Comparison of ENCODE assay signal across 23 cellular contexts in the genomic region with DNA sequence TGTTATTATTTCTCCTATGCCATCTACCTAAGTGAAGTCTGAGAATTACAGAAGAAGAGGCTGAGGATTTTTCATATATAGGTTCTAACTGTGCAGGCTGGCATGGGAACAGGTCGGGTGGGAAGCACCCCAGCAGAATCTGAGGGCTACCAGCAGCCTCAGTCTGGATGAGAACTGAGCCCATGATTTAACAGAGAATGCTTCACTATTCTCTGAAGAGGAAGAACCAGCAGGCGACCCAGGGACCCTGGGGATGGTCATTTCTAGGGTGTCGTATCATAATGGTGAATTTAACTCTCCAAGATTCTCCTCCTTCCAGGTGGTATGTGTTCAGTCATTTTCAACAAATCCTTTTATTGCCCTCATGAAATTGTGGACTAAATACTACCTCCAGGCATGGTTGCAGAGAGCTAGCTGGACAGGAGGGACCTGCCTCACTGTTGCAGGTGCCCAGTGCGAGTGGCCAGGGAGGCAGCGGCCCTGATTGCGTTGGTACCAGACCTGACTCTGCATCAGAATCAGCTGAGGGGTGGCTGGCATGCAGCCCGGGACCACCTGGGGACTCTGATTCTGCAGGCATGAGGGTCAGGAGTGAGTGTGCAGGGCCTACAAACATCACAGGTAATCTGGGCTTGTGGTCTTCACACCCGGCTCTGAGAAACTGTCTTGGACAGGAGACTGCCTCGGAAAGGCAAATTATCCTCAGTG.
A peak's percentile ranks its signal among the peaks of the same experiment; 100 is the strongest.
DNase-seq lines count a peak whose midpoint lies in the region; ATAC-seq and TF ChIP-seq lines count a peak whose summit lies in the region.
"Had no signal": no experiment of that assay in that cellular context is flagged by ENCODE, and none has a peak within 500 bp of the region (broad histone marks: within the 10 kb centered on the region; RNA-seq: fewer than 3 reads in every experiment).

No MANE protein-coding gene starts in this region.

- H3K9me3 ChIP-seq in GM23248 (ENCODE audit: low read depth) (no peaks in the 10 kb centered on the region), Karpas-422 (ENCODE audit: low read length) (no peaks in the 10 kb centered on the region), fibroblast of lung (ENCODE audit: control insufficient read depth, insufficient read depth, low read depth, low read length) (no peaks in the 10 kb centered on the region)

- peaks cover 5% of the 10 kb centered on the region for H3K4me1 Mint-ChIP-seq in osteocyte (ENCODE audit: unreplicated experiment)

- POLR2A ChIA-PET in HEK293T (lab: Yijun Ruan, JAX): no interaction called here

- H3K4me2 ChIP-seq in GM23248 (ENCODE audit: unreplicated experiment): peak overlapping the region; percentile 27
- no peak overlapping the region for H3K4me2 ChIP-seq in Karpas-422 (ENCODE audit: low read depth, low read length, poor library complexity, severe bottlenecking)
- no peak overlapping the region for H3K4me2 ChIP-seq in fibroblast of lung (ENCODE audit: extremely low read depth, insufficient read depth, low read length)
- H3K4me2 ChIP-seq: BLaER1 treated with 17β-estradiol and CSF1 and Interleukin-3, amounts not matched to agents 10 nM and 100 nM; KMS-11 had no signal

- H3K9me3 Mint-ChIP-seq in osteocyte (ENCODE audit: unreplicated experiment): no peaks in the 10 kb centered on the region
- H3K9me3 Mint-ChIP-seq: CD4-positive, alpha-beta T cell had no signal

- H3K36me3 ChIP-seq in GM23248 (ENCODE audit: low read depth): no peaks in the 10 kb centered on the region
- no peaks in the 10 kb centered on the region for H3K36me3 ChIP-seq in Karpas-422 (ENCODE audit: insufficient read depth, low read length)
- H3K36me3 ChIP-seq in fibroblast of lung (ENCODE audit: control insufficient read depth, insufficient read depth, low read length): no peaks in the 10 kb centered on the region
- H3K36me3 ChIP-seq: BLaER1 treated with 17β-estradiol and CSF1 and Interleukin-3, amounts not matched to agents 10 nM and 100 nM had no signal

- 85 to 88% methylated on average over 9 of the region's 9 CpGs for WGBS in GM23248 (ENCODE audit: low coverage in 1 of 2, low lambda C conversion rate in 2 of 2, missing lambda C conversion rate in 2 of 2), 2 experiments

- H3K79me2 ChIP-seq in GM23248 (ENCODE audit: insufficient read depth) (no peaks in the 10 kb centered on the region), Karpas-422 (ENCODE audit: low read length) (no peaks in the 10 kb centered on the region), fibroblast of lung (ENCODE audit: control insufficient read depth, insufficient read depth, low read length) (no peaks in the 10 kb centered on the region)

- in situ Hi-C loops in GM23248 (cut with MboI): no loop called here

- peaks cover 12% of the 10 kb centered on the region for H3F3A ChIP-seq in GM23248 (ENCODE audit: insufficient read depth)

- H3K27ac ChIP-seq in GM23248 (peak overlapping the region; percentile 51), Karpas-422 (ENCODE audit: low read length) (no peak overlapping the region), fibroblast of lung (ENCODE audit: insufficient read depth, low read length) (peak overlapping the region; percentile 10)
- H3K27ac ChIP-seq: BLaER1 treated with 17β-estradiol and CSF1 and Interleukin-3, amounts not matched to agents 10 nM and 100 nM; KMS-11; RWPE1; SK-N-MC had no signal

- H3K36me3 Mint-ChIP-seq in osteocyte (ENCODE audit: unreplicated experiment): no peaks in the 10 kb centered on the region

- H3K9ac ChIP-seq in GM23248: no peak overlapping the region
- H3K9ac ChIP-seq in Karpas-422 (ENCODE audit: low read length): no peak overlapping the region
- H3K9ac ChIP-seq in fibroblast of lung (ENCODE audit: insufficient read depth, low read length): no peak overlapping the region
- H3K9ac ChIP-seq: BLaER1 treated with 17β-estradiol and CSF1 and Interleukin-3, amounts not matched to agents 10 nM and 100 nM; KMS-11 had no signal

- H2AFZ ChIP-seq in GM23248 (no peak overlapping the region), Karpas-422 (ENCODE audit: low read length) (no peak overlapping the region), fibroblast of lung (ENCODE audit: low read length) (no peak overlapping the region)

- CTCF ChIA-PET in HEK293T (lab: Yijun Ruan, JAX): no interaction called here

- DNase-seq in GM23248: no peak
- peak; percentile 6 for DNase-seq in Karpas-422
- no peak for DNase-seq in fibroblast of lung (ENCODE audit: low read depth in 2 of 2)
- DNase-seq in osteocyte (ENCODE audit: extremely low spot score, unreplicated experiment): peak; percentile 76
- DNase-seq in HEK293T (ENCODE audit: extremely low spot score): no peak
- DNase-seq: AML-193; CD4-positive, alpha-beta T cell; DMS53; NCI-H1092; NCI-H1436; NCI-H187; NCI-H2081 treated with DMSO at 0.1 percent for 48 hours; NCI-H2171; NCI-H510A; NCI-H69; SIG-M5 had no signal

- H3K4me1 ChIP-seq in GM23248 (ENCODE audit: insufficient read depth) (peaks cover 30% of the 10 kb centered on the region), Karpas-422 (ENCODE audit: low read length) (peaks cover 14% of the 10 kb centered on the region), fibroblast of lung (ENCODE audit: control insufficient read depth, extremely low read depth, insufficient read depth, low read length) (peaks cover 13% of the 10 kb centered on the region)

- no peak for ATAC-seq in HG03571 (IDR thresholded peaks at IDR 0.05; ENCODE audit: unreplicated experiment)
- ATAC-seq in GM18867 (IDR thresholded peaks at IDR 0.05; ENCODE audit: unreplicated experiment): no peak

- no peaks in the 10 kb centered on the region for H3K27me3 Mint-ChIP-seq in osteocyte (ENCODE audit: unreplicated experiment)
- H3K27me3 Mint-ChIP-seq: IgD-negative memory B cell had no signal

- H3K9me2 ChIP-seq in GM23248 (ENCODE audit: insufficient read depth) (no peaks in the 10 kb centered on the region), Karpas-422 (replicated peaks; ENCODE audit: insufficient read depth, low read length) (no peaks in the 10 kb centered on the region)

- no peaks in the 10 kb centered on the region; the same call in 1 of the 2 replicates for H3K27me3 ChIP-seq in GM23248 (replicated peaks; ENCODE audit: insufficient read depth)
- H3K27me3 ChIP-seq in Karpas-422 (ENCODE audit: low read length): no peaks in the 10 kb centered on the region
- H3K27me3 ChIP-seq in fibroblast of lung (ENCODE audit: control insufficient read depth, insufficient read depth, low read length): no peaks in the 10 kb centered on the region
- H3K27me3 ChIP-seq: BLaER1 treated with 17β-estradiol and CSF1 and Interleukin-3, amounts not matched to agents 10 nM and 100 nM had no signal

- H3K4me3 ChIP-seq in GM23248 (no peak overlapping the region), Karpas-422 (ENCODE audit: low read length) (no peak overlapping the region), fibroblast of lung (replicated peaks in 1 of 4; ENCODE audit: control extremely low read depth in 1 of 4, insufficient read depth in 1 of 4, low read depth in 3 of 4, low read length in 4 of 4) (no peak overlapping the region)
- H3K4me3 ChIP-seq: BLaER1 treated with 17β-estradiol and CSF1 and Interleukin-3, amounts not matched to agents 10 nM and 100 nM; SK-N-MC had no signal

- no peaks in the 10 kb centered on the region for H4K20me1 ChIP-seq in GM23248 (ENCODE audit: insufficient read depth)
- H4K20me1 ChIP-seq in Karpas-422 (ENCODE audit: insufficient read depth, low read depth, low read length): 0 out of 2 replicates have a peak, but pooled peaks cover 2% of the 10 kb centered on the region
- H4K20me1 ChIP-seq in fibroblast of lung (ENCODE audit: control insufficient read depth, extremely low read depth, insufficient read depth, low read length): no peaks in the 10 kb centered on the region
- H4K20me1 ChIP-seq: BLaER1 treated with 17β-estradiol and CSF1 and Interleukin-3, amounts not matched to agents 10 nM and 100 nM had no signal

- H3K27ac Mint-ChIP-seq in osteocyte (ENCODE audit: unreplicated experiment): no peak overlapping the region
- H3K27ac Mint-ChIP-seq: CD4-positive, alpha-beta T cell; IgD-negative memory B cell had no signal

- TF ChIP-seq CTCF in fibroblast of lung (conservative IDR thresholded peaks at IDR 0.05 in 1 of 2, IDR thresholded peaks at IDR 0.05 in 1 of 2; ENCODE audit: low read depth in 1 of 2, low read length in 2 of 2): no peak
- TF ChIP-seq CTCF in osteocyte (IDR thresholded peaks at IDR 0.05): no peak

- H3K4me3 Mint-ChIP-seq in osteocyte (ENCODE audit: unreplicated experiment): no peak overlapping the region
- H3K4me3 Mint-ChIP-seq: CD4-positive, alpha-beta T cell; IgD-negative memory B cell had no signal

TF ChIP-seq in HEK293T, 16 proteins besides CTCF, POLR2A, EP300 and RAD21:
- TF ChIP-seq LEF1 (IDR thresholded peaks at IDR 0.05; ENCODE audit: borderline replicate concordance) (no peak), BHLHE40 (IDR thresholded peaks at IDR 0.05; ENCODE audit: borderline replicate concordance) (no peak), CTBP1 (IDR thresholded peaks at IDR 0.05; ENCODE audit: borderline replicate concordance) (no peak), FOXK2 (IDR thresholded peaks at IDR 0.05) (no peak), SUZ12 (IDR thresholded peaks at IDR 0.05) (no peak), FOXM1 (IDR thresholded peaks at IDR 0.05; ENCODE audit: borderline replicate concordance) (no peak)

Comparison
In these comparisons a context has a peak if more than half of its experiments do, and no peak if none do; other contexts are left out.
1. DNase-seq: peak in Karpas-422 (single experiment) and osteocyte (single experiment); none in GM23248 (single experiment), fibroblast of lung (0 of 2) and HEK293T (single experiment).